8 cellular contexts compared by ENCODE assay signal in the genomic region with DNA sequence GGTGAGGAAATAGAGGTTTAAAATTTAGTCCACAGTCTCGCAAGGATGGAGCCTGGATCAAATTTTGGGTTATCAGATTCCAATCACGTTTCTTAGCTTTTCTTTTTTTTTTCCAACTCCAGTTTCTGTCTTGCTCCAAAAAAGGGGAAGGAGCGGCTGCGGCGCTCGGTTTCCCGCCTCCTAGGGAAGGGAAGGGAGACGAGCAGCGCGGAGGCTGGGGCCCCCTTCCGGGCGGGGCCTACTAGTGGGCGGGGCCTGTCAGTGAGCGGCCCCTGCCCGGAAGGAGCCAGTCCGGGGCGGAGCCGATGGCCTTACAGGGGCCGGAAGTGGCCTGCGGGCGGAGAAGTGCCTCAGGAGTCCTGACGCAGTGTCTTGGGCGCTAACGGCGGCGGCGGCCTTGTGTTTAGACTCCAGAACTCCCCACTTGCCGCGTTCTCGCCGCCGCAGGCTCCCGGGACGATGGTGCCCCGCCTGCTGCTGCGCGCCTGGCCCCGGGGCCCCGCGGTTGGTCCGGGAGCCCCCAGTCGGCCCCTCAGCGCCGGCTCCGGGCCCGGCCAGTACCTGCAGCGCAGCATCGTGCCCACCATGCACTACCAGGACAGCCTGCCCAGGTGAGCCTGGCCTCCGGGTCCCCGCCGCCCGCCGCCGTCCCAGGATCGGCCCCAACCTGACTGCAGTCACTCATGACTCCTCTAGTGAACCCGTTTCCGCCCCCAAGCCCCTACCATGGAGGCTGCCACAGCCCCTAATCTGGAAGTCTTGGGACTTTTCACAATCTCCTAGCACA. TPM values are rescaled to one million over a fixed set of nuclear protein-coding genes. Genes with fewer than 3 reads are reported as not detected.
DNase-seq lines count a peak whose midpoint lies in the region; ATAC-seq and TF ChIP-seq lines count a peak whose summit lies in the region.

A gene (plus strand): TSS at position 340 of the 787 bp plus-strand sequence. CDS start 120 bp downstream, at position 460.

- peaks cover 3 to 9% (median 9%) of the 10 kb centered on the region in 3 donors for H3K27me3 Mint-ChIP-seq in immature natural killer cell (ENCODE audit: low read depth in 3 of 3)

- no peaks in the 10 kb centered on the region for H3K9me3 Mint-ChIP-seq in immature natural killer cell

- peak within 1 kb of the TSS; percentile 84 for H3K27ac ChIP-seq in caudate nucleus (ENCODE audit: low read depth, low read length)

- ATAC-seq in GM19025 (IDR thresholded peaks at IDR 0.05; ENCODE audit: low read depth, unreplicated experiment): peak; percentile 99
- peak; percentile 100 for ATAC-seq in HG03280 (IDR thresholded peaks at IDR 0.05; ENCODE audit: unreplicated experiment)

- peak; percentile 74 for DNase-seq in AG09309 (ENCODE audit: low read depth)
- DNase-seq in NCI-H446 (lab: John Stamatoyannopoulos, UW): peak; percentile 80 to 97
- peak; percentile 78 to 89 (median 83) for DNase-seq in activated CD4-positive, CD25-positive, alpha-beta regulatory T cell (lab: John Stamatoyannopoulos, UW)
- peak in 60 of 61 donors; percentile 18 to 95 (median 88) for DNase-seq in caudate nucleus (lab: John Stamatoyannopoulos, UW)
- peak; percentile 95 to 96 (median 95) for DNase-seq in immature natural killer cell
- peak; percentile 68 for DNase-seq in smooth muscle cell of the brain vasculature (ENCODE audit: low read depth, low spot score)

- no peak for TF ChIP-seq CTCF in AG09309 (IDR thresholded peaks at IDR 0.05; ENCODE audit: control insufficient read depth, insufficient read depth, low read depth, low read length, missing control alignments)

- peaks cover 24 to 28% of the 10 kb centered on the region in 2 donors for H3K4me1 Mint-ChIP-seq in immature natural killer cell

- peaks cover 0 to 6% (median 4%) of the 10 kb centered on the region in 3 donors for H3K36me3 Mint-ChIP-seq in immature natural killer cell

- peak within 1 kb of the TSS; percentile 87 to 99 (median 96) for H3K4me3 Mint-ChIP-seq in immature natural killer cell

- peak within 1 kb of the TSS; percentile 98 to 100 (median 100) for H3K27ac Mint-ChIP-seq in immature natural killer cell

- H3K4me3 ChIP-seq in AG09309 (ENCODE audit: control insufficient read depth, low read depth, low read length): peak within 1 kb of the TSS; percentile 93

RNA-seq across cellular contexts. Expression of the gene that starts here (rescaled TPM):
- polyA plus RNA-seq in immature natural killer cell: 10 to 100 TPM; 11.6 to 21.8 (median 20.7) TPM

Comparison
In these comparisons a context has a peak if more than half of its experiments do, and no peak if none do; other contexts are left out.
1. Peak in every context shown above with its lines: DNase-seq, ATAC-seq, H3K4me3 ChIP-seq and H3K27ac ChIP-seq.